Comparison of ENCODE assay signal across 8 cellular contexts in genomic region chr18:70288851-70289328, GRCh38. TPM values are rescaled to one million over a fixed set of nuclear protein-coding genes. Genes with fewer than 3 reads are reported as not detected.
A peak's percentile ranks its signal among the peaks of the same experiment; 100 is the strongest.
DNase-seq lines count a peak whose midpoint lies in the region; ATAC-seq and TF ChIP-seq lines count a peak whose summit lies in the region.

SOCS6 (plus strand) TSS chr18:70289045; CDS start chr18:70324669, 35,624 bp downstream.

- H3K4me3 Mint-ChIP-seq in HFFc6: peak within 1 kb of the TSS; percentile 99
- peak within 1 kb of the TSS; percentile 76 for H3K4me3 Mint-ChIP-seq in activated CD8-positive, alpha-beta T cell treated with anti-CD3 and anti-CD28 coated beads, Interleukin-2, amount 10 ng/mL, durations not matched to agents 7 days and 5 days

- H3K9me3 Mint-ChIP-seq in HFFc6: no peaks in the 10 kb centered on the region
- H3K9me3 Mint-ChIP-seq in activated CD8-positive, alpha-beta T cell treated with anti-CD3 and anti-CD28 coated beads, Interleukin-2, amount 10 ng/mL, durations not matched to agents 7 days and 5 days (ENCODE audit: insufficient read depth): no peaks in the 10 kb centered on the region

- H3K36me3 ChIP-seq in esophagus muscularis mucosa (no peaks in the 10 kb centered on the region), mucosa of stomach (ENCODE audit: control insufficient read depth, insufficient read depth, low read length) (no peaks in the 10 kb centered on the region), thyroid gland (no peaks in the 10 kb centered on the region)

- CTCF ChIA-PET in AG04450 (lab: Charles Lee): no interaction called here
- CTCF ChIA-PET in activated CD8-positive, alpha-beta T cell treated with anti-CD3 and anti-CD28 coated beads, Interleukin-2, amount 10 ng/mL, durations not matched to agents 7 days and 5 days (lab: Charles Lee): no interaction called here

- H3K27ac Mint-ChIP-seq in HFFc6: peak within 1 kb of the TSS; percentile 96
- peak within 1 kb of the TSS; percentile 22 for H3K27ac Mint-ChIP-seq in activated CD8-positive, alpha-beta T cell treated with anti-CD3 and anti-CD28 coated beads, Interleukin-2, amount 10 ng/mL, durations not matched to agents 7 days and 5 days

- H3K4me1 Mint-ChIP-seq in HFFc6 (ENCODE audit: low read depth): peaks cover 52% of the 10 kb centered on the region
- peaks cover 8% of the 10 kb centered on the region for H3K4me1 Mint-ChIP-seq in activated CD8-positive, alpha-beta T cell treated with anti-CD3 and anti-CD28 coated beads, Interleukin-2, amount 10 ng/mL, durations not matched to agents 7 days and 5 days (ENCODE audit: low read depth)

- H3K27me3 ChIP-seq in AG04450 (ENCODE audit: control insufficient read depth, insufficient read depth, low read length) (no peaks in the 10 kb centered on the region), esophagus muscularis mucosa (no peaks in the 10 kb centered on the region), mucosa of stomach (ENCODE audit: control insufficient read depth, insufficient read depth, low read length) (no peaks in the 10 kb centered on the region), thyroid gland (no peaks in the 10 kb centered on the region)

- TF ChIP-seq CTCF in AG04450 (IDR thresholded peaks at IDR 0.05; ENCODE audit: low read depth, low read length) (no peak; the same call in 1 of the 2 replicates), GM12875 (IDR thresholded peaks at IDR 0.05; ENCODE audit: borderline replicate concordance, insufficient read depth, low read depth, low read length) (no peak), HFFc6 (IDR thresholded peaks at IDR 0.05) (no peak), NB4 (IDR thresholded peaks at IDR 0.05; ENCODE audit: low read depth, low read length) (no peak), esophagus muscularis mucosa (IDR thresholded peaks at IDR 0.05) (no peak), thyroid gland (IDR thresholded peaks at IDR 0.05) (no peak)

- peak within 1 kb of the TSS; percentile 83 for H3K4me3 ChIP-seq in AG04450 (ENCODE audit: low read depth, low read length)
- H3K4me3 ChIP-seq in GM12875 (ENCODE audit: low read depth, low read length): peak within 1 kb of the TSS; percentile 73
- H3K4me3 ChIP-seq in NB4 (ENCODE audit: low read depth, low read length): peak within 1 kb of the TSS; percentile 90
- peak within 1 kb of the TSS; percentile 83 to 97 (median 86) for H3K4me3 ChIP-seq in esophagus muscularis mucosa
- peak within 1 kb of the TSS; percentile 62 for H3K4me3 ChIP-seq in mucosa of stomach (ENCODE audit: low read length)
- peak within 1 kb of the TSS; percentile 62 to 71 (median 68) for H3K4me3 ChIP-seq in thyroid gland (replicated peaks in 1 of 3)

- H3K27ac ChIP-seq in AG04450 (ENCODE audit: low read depth, low read length): peak within 1 kb of the TSS; percentile 63
- peak within 1 kb of the TSS; percentile 88 to 90 (median 90) for H3K27ac ChIP-seq in esophagus muscularis mucosa (replicated peaks in 1 of 4)
- peak within 1 kb of the TSS; percentile 73 to 86 (median 85) for H3K27ac ChIP-seq in thyroid gland

- ATAC-seq in activated CD8-positive, alpha-beta T cell treated with anti-CD3 and anti-CD28 coated beads, Interleukin-2, amount 10 ng/mL, durations not matched to agents 7 days and 5 days: peak; percentile 80

- TF ChIP-seq EP300 in esophagus muscularis mucosa (IDR thresholded peaks at IDR 0.05): no peak

- TF ChIP-seq POLR2A in NB4 (IDR thresholded peaks at IDR 0.05; ENCODE audit: extremely low read depth, insufficient read length) (peak; percentile 32), esophagus muscularis mucosa (IDR thresholded peaks at IDR 0.05; ENCODE audit: low read depth) (no peak), thyroid gland (IDR thresholded peaks at IDR 0.05) (peak in 1 of 2 donors; percentile 66)

- DNase-seq in AG04450 (ENCODE audit: low read depth, low spot score) (peak; percentile 15), HFFc6 (peak; percentile 43), NB4 (ENCODE audit: low read depth) (peak; percentile 83), esophagus muscularis mucosa (ENCODE audit: extremely low spot score) (no peak), thyroid gland (peak; percentile 67 to 70)
- peak; percentile 55 for DNase-seq in activated CD8-positive, alpha-beta T cell treated with anti-CD3 and anti-CD28 coated beads, Interleukin-2, amount 10 ng/mL, durations not matched to agents 7 days and 5 days

- H3K4me1 ChIP-seq in esophagus muscularis mucosa: peaks cover 33 to 51% (median 40%) of the 10 kb centered on the region in 4 donors
- peaks cover 33% of the 10 kb centered on the region for H3K4me1 ChIP-seq in mucosa of stomach (ENCODE audit: control insufficient read depth, insufficient read depth, low read length)
- H3K4me1 ChIP-seq in thyroid gland: peaks cover 17 to 32% of the 10 kb centered on the region in 2 donors

- intact Hi-C loops in esophagus muscularis mucosa (cut with DNase I) (loop anchor here (2.0 to 5.0 kb wide), 2 partner anchors 82 to 143 kb away; no protein-coding TSS in a partner anchor), thyroid gland (cut with DNase I) (loop anchor here (5.0 kb wide), 1 partner anchor 82 kb away; the partner anchor contains the start of gene RTTN)

- POLR2A ChIA-PET in AG04450 (lab: Yijun Ruan, JAX): interaction anchor here (0.9 to 1.4 kb wide), 2 partner anchors 17 to 69 kb away, joined by 3 to 6 read pairs; no protein-coding TSS in a partner anchor
- POLR2A ChIA-PET in activated CD8-positive, alpha-beta T cell treated with anti-CD3 and anti-CD28 coated beads, Interleukin-2, amount 10 ng/mL, durations not matched to agents 7 days and 5 days (lab: Charles Lee): no interaction called here

- WGBS in esophagus muscularis mucosa: 0% methylated on average over 10 of the region's 77 CpGs
- 0 to 4% methylated on average over 5 to 11 of the region's 77 CpGs for WGBS in thyroid gland, 2 donors

- H3K27me3 Mint-ChIP-seq in HFFc6 (ENCODE audit: insufficient read depth): peaks cover 2% of the 10 kb centered on the region; the same call in 1 of the 2 replicates
- peaks cover 45% of the 10 kb centered on the region for H3K27me3 Mint-ChIP-seq in activated CD8-positive, alpha-beta T cell treated with anti-CD3 and anti-CD28 coated beads, Interleukin-2, amount 10 ng/mL, durations not matched to agents 7 days and 5 days (ENCODE audit: low read depth)

- H3K36me3 Mint-ChIP-seq in HFFc6 (ENCODE audit: low read depth): peaks cover 29% of the 10 kb centered on the region
- H3K36me3 Mint-ChIP-seq in activated CD8-positive, alpha-beta T cell treated with anti-CD3 and anti-CD28 coated beads, Interleukin-2, amount 10 ng/mL, durations not matched to agents 7 days and 5 days (ENCODE audit: low read depth): no peaks in the 10 kb centered on the region

- H3K9me3 ChIP-seq in AG04450 (ENCODE audit: control insufficient read depth, insufficient read depth, low read length) (no peaks in the 10 kb centered on the region), esophagus muscularis mucosa (no peaks in the 10 kb centered on the region), mucosa of stomach (ENCODE audit: control insufficient read depth, low read length) (no peaks in the 10 kb centered on the region), thyroid gland (no peaks in the 10 kb centered on the region)

- H3K9ac ChIP-seq in mucosa of stomach (ENCODE audit: low read length): peak within 1 kb of the TSS; percentile 82

RNA-seq across cellular contexts. Expression of gene SOCS6, which starts in this region (rescaled TPM):
- 21.6 and 26.7 TPM in 2 replicates for polyA plus RNA-seq in AG04450 (2011; rRNA removed)
- polyA minus RNA-seq in AG04450 (2011; rRNA and poly(A)+ RNA removed): 51.0 and 58.0 TPM in 2 replicates
- 10 to 100 TPM; 26.4 to 35.3 (median 30.7) TPM for total RNA-seq in HFFc6 (2021; fragmentation: NEBNext Ultra II Directional; extraction: Animal tissue kit (Norgen Biotek cat#: 25700))
- total RNA-seq in activated CD8-positive, alpha-beta T cell treated with anti-CD3 and anti-CD28 coated beads, Interleukin-2, amount 10 ng/mL, durations not matched to agents 7 days and 5 days: under 1 TPM; 0.92 to 0.97 TPM
- total RNA-seq in esophagus muscularis mucosa (10 to 100 TPM; 14.1 to 22.3 (median 19.4) TPM), thyroid gland (10 to 100 TPM; 20.7 to 25.6 (median 23.6) TPM)

Comparison
In these comparisons a context has a peak if more than half of its experiments do, and no peak if none do; other contexts are left out.
1. RNA of gene SOCS6 (total RNA-seq): 26.4 to 35.3 TPM in HFFc6, 20.7 to 25.6 TPM in thyroid gland and 14.1 to 22.3 TPM in esophagus muscularis mucosa; 0.92 to 0.97 TPM in activated CD8-positive, alpha-beta T cell treated with anti-CD3 and anti-CD28 coated beads, Interleukin-2, amount 10 ng/mL, durations not matched to agents 7 days and 5 days; every median in the first group is over 4 times any median in the second.
2. Peak in DNase-seq and ATAC-seq in activated CD8-positive, alpha-beta T cell treated with anti-CD3 and anti-CD28 coated beads, Interleukin-2, amount 10 ng/mL, durations not matched to agents 7 days and 5 days; RNA of the gene not detected or under 1 TPM.
3. Peak in every context shown above with its lines, with median percentiles within 50 percentile points of each other: H3K27ac ChIP-seq and H3K4me3 ChIP-seq.